Comparison of ENCODE assay signal across 22 cellular contexts in genomic region chr7:88020953-88021650, GRCh38.
A peak's percentile ranks its signal among the peaks of the same experiment; 100 is the strongest.
DNase-seq lines count a peak whose midpoint lies in the region; ATAC-seq and TF ChIP-seq lines count a peak whose summit lies in the region.
"Had no signal": no experiment of that assay in that cellular context is flagged by ENCODE, and none has a peak within 500 bp of the region (broad histone marks: within the 10 kb centered on the region; RNA-seq: fewer than 3 reads in every experiment).

No MANE protein-coding gene starts in this region.

- DNase-seq in HK-2 (ENCODE audit: unreplicated experiment) (peak; percentile 5), fibroblast of pulmonary artery (ENCODE audit: low read depth) (peak; percentile 14), smooth muscle cell of the brain vasculature (ENCODE audit: low read depth, low spot score) (peak; percentile 15), putamen (ENCODE audit: low spot score) (no peak), NCI-H69 (lab: John Stamatoyannopoulos, UW) (no peak)
- DNase-seq: activated T-cell treated with anti-CD3 and anti-CD28 coated beads, Interleukin-2, amount 50 U/mL, for 48 hours; anterior cingulate cortex; CD8-positive, alpha-beta T cell; DMS153; head of caudate nucleus; KG1; left ventricle myocardium superior; midbrain; NCI-H187 treated with DMSO at 0.1 percent for 48 hours; NCI-H2227 treated with DMSO at 0.1 percent for 48 hours; SHP77 treated with DMSO at 0.1 percent for 48 hours; stimulated activated CD4-positive, alpha-beta T cell treated with anti-CD3 and anti-CD28 coated beads, Interleukin-2, amount 100 ng/mL, for 24 hours; T-cell; uterus had no signal

- peak; percentile 81 for ATAC-seq in SK-N-SH treated with all-trans-retinoic acid at 6 μM for 48 hours
- no peak for ATAC-seq in activated CD4-positive, CD25-positive, alpha-beta regulatory T cell treated with anti-CD3 and anti-CD28 coated beads, Interleukin-2, amount 50 U/mL, for 24 hours
- ATAC-seq: CD8-positive, alpha-beta T cell; left ventricle myocardium superior; stimulated activated effector memory CD8-positive, alpha-beta T cell treated with anti-CD3 and anti-CD28 coated beads, Interleukin-12 subunit alpha, Interleukin-12 subunit beta, amount 100 ng/mL, for 72 hours; T-cell had no signal

- TF ChIP-seq CTCF in fibroblast of pulmonary artery (IDR thresholded peaks at IDR 0.05; ENCODE audit: low read length, missing control alignments), result no peak

- no peak overlapping the region for H3K4me3 ChIP-seq in fibroblast of pulmonary artery (replicated peaks; ENCODE audit: low read depth, low read length)
- H3K4me3 ChIP-seq: uterus had no signal

TF ChIP-seq in SK-N-SH treated with all-trans-retinoic acid at 6 μM for 48 hours, 23 proteins besides CTCF, POLR2A, EP300 and RAD21:
- TF ChIP-seq ZFP30 (CRISPR knock-in tag; IDR thresholded peaks at IDR 0.05) (no peak), SNAI2 (CRISPR knock-in tag; IDR thresholded peaks at IDR 0.05) (peak; percentile 57; the same call in 1 of the 2 replicates), ISL1 (CRISPR knock-in tag; IDR thresholded peaks at IDR 0.05) (peak; percentile 40; the same call in 1 of the 2 replicates)

Comparison
In these comparisons a context has a peak if more than half of its experiments do, and no peak if none do; other contexts are left out.
1. DNase-seq: peak in HK-2 (single experiment), fibroblast of pulmonary artery (single experiment) and smooth muscle cell of the brain vasculature (single experiment); none in putamen (single experiment) and NCI-H69 (single experiment).